In the genomic region with DNA sequence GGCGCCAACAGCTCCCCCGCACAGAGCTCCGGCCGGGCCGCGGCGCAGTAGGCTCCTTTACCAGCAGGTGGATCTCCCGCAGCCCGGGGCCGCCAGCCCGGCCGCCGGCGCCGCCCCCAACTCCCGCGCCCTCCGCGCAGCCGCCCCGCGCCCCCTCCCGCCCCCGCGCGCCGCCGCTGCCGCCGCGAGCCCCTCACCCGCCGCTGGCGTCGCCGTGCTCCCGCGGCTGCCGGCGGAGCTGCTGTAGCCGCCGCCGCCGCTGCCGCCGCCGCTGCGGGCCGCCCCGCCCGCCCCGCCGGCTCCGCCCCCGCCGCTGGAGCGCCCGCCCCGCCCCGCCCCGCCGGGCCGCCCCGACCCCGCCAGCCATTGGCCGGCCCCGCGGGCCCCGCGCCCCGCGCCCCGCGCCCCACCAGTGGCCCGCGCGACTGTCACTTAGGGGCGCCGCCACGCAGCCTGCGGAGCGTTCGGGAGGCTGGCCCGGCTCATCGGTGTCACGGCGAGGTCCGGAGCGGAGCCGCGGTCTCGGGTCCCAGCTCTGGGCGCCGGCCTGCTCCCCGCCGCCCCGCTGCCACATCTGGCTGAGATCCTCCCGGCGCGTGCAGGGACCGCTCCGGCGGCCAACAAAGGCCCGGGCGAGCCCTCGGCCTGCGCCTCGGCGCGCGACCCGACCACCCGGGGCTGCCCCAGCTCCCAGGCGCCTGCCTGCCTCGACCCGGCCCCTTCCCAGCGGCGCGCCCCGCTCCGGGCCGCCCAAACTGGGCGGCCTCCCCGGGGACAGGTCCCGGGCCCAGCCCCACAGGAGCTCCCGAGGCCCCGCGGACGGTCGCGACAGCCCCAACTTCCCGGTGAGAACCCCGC, we compare ENCODE assay signal across 8 cellular contexts. TPM values are rescaled to one million over a fixed set of nuclear protein-coding genes. Genes with fewer than 3 reads are reported as not detected.
DNase-seq lines count a peak whose midpoint lies in the region; ATAC-seq, FAIRE-seq and TF ChIP-seq lines count a peak whose summit lies in the region.

MGAT4A (minus strand) TSS at position 282 of the 858 bp plus-strand sequence. CDS start 4,800 bp downstream, outside the sequence.

- H3K9me3 ChIP-seq in WERI-Rb-1 (ENCODE audit: severe bottlenecking) (no peaks in the 10 kb centered on the region), kidney (ENCODE audit: control insufficient read depth in 1 of 2, low read length in 2 of 2) (no peaks in the 10 kb centered on the region)

- TF ChIP-seq CTCF in GM06990 (IDR thresholded peaks at IDR 0.05; ENCODE audit: insufficient read depth, low read length, poor library complexity, severe bottlenecking) (no peak), WERI-Rb-1 (IDR thresholded peaks at IDR 0.05; ENCODE audit: low read depth, low read length) (0 out of 2 replicates have a peak, but pooled peaks have one; percentile 19), bronchial epithelial cell (IDR thresholded peaks at IDR 0.05; ENCODE audit: insufficient read depth, low read length, severe bottlenecking) (peak; percentile 39), kidney (IDR thresholded peaks at IDR 0.05; ENCODE audit: borderline replicate concordance, extremely low read depth, insufficient read depth) (no peak)

- H3K9ac ChIP-seq in kidney (ENCODE audit: low read length in 2 of 2), result peak within 1 kb of the TSS; percentile 60 to 61

- peak within 1 kb of the TSS; percentile 70 for H3K4me3 ChIP-seq in GM06990 (replicated peaks; ENCODE audit: low read depth, low read length)
- H3K4me3 ChIP-seq in WERI-Rb-1 (ENCODE audit: low read depth, low read length), result peak within 1 kb of the TSS; percentile 69
- H3K4me3 ChIP-seq in bronchial epithelial cell (ENCODE audit: low read depth, low read length), result peak within 1 kb of the TSS; percentile 51
- H3K4me3 ChIP-seq in kidney (ENCODE audit: low read length in 2 of 2), result peak within 1 kb of the TSS; percentile 84 to 86

- ATAC-seq in GM21717 (IDR thresholded peaks at IDR 0.05; ENCODE audit: unreplicated experiment), result peak; percentile 75

- H3K4me1 ChIP-seq in kidney (ENCODE audit: control insufficient read depth in 1 of 2, insufficient read depth in 1 of 2, low read depth in 1 of 2, low read length in 2 of 2), result peaks cover 5 to 8% of the 10 kb centered on the region in 2 donors

- DNase-seq in GM06990 (ENCODE audit: extremely low read depth, insufficient read length), result peak; percentile 77
- peak; percentile 2 for DNase-seq in LHCN-M2 (ENCODE audit: low read depth)
- peak; percentile 55 for DNase-seq in WERI-Rb-1
- DNase-seq in bronchial epithelial cell (ENCODE audit: low read depth), result no peak
- DNase-seq in kidney, result peak; percentile 93
- DNase-seq in stimulated activated CD4-positive, alpha-beta T cell treated with anti-CD3 and anti-CD28 coated beads, Interleukin-15, amount 100 ng/mL, for 24 hours, result peak; percentile 85
- no peak for DNase-seq in NK-92 (lab: John Stamatoyannopoulos, UW; ENCODE audit: unreplicated experiment)

- no peaks in the 10 kb centered on the region for H3K36me3 ChIP-seq in GM06990 (ENCODE audit: control insufficient read depth, insufficient read depth, low read length)
- no peaks in the 10 kb centered on the region for H3K36me3 ChIP-seq in WERI-Rb-1
- no peaks in the 10 kb centered on the region for H3K36me3 ChIP-seq in bronchial epithelial cell (ENCODE audit: control insufficient read depth, insufficient read depth, low read length)
- peaks cover 0 to 2% of the 10 kb centered on the region in 2 donors for H3K36me3 ChIP-seq in kidney (ENCODE audit: control insufficient read depth in 1 of 2, insufficient read depth in 2 of 2, low read length in 2 of 2)

- intact Hi-C loops in kidney (cut with DNase I), result no loop called here

- H3K27me3 ChIP-seq in GM06990 (replicated peaks; ENCODE audit: control insufficient read depth, insufficient read depth, low read length) (no peaks in the 10 kb centered on the region), WERI-Rb-1 (ENCODE audit: insufficient read depth, low read depth, severe bottlenecking) (no peaks in the 10 kb centered on the region), bronchial epithelial cell (ENCODE audit: control insufficient read depth, insufficient read depth, low read length) (peaks cover 1% of the 10 kb centered on the region)

- H3K27ac ChIP-seq in WERI-Rb-1 (peak within 1 kb of the TSS; percentile 46; the same call in 1 of the 2 replicates), kidney (ENCODE audit: low read depth in 2 of 2, low read length in 2 of 2) (peak within 1 kb of the TSS; percentile 66 to 67)

- FAIRE-seq in bronchial epithelial cell (lab: Jason Lieb, UNC), result no peak
- FAIRE-seq in kidney (lab: Jason Lieb, UNC), result no peak

RNA-seq across cellular contexts. Expression of gene MGAT4A, which starts in this region (rescaled TPM):
- total RNA-seq in LHCN-M2 (2014; rRNA removed), result 0.17 TPM in 1 of 2 replicates, not detected in the other
- not detected for polyA plus RNA-seq in LHCN-M2 (2012)
- total RNA-seq in bronchial epithelial cell, result 3.9 and 6.0 TPM in 2 replicates
- 101 TPM for total RNA-seq in kidney
- polyA plus RNA-seq in kidney (ENCODE audit: insufficient read depth, low read depth, low replicate concordance), result 23.5 TPM

Comparison
In these comparisons a context has a peak if more than half of its experiments do, and no peak if none do; other contexts are left out.
1. RNA of gene MGAT4A (total RNA-seq): 101 TPM in kidney (single experiment); 3.9 to 6.0 TPM in bronchial epithelial cell and 0.17 TPM in LHCN-M2; every median in the first group is over 10 times any median in the second.
2. Peak in DNase-seq in LHCN-M2; RNA of the gene not detected or under 1 TPM.
3. DNase-seq: peak in GM06990 (single experiment), WERI-Rb-1 (single experiment), kidney (single experiment) and stimulated activated CD4-positive, alpha-beta T cell treated with anti-CD3 and anti-CD28 coated beads, Interleukin-15, amount 100 ng/mL, for 24 hours (single experiment); none in bronchial epithelial cell (single experiment) and NK-92 (single experiment).
4. CTCF ChIP-seq: peak in WERI-Rb-1 (single experiment) and bronchial epithelial cell (single experiment); none in GM06990 (single experiment) and kidney (single experiment).
5. Peak in every context shown above with its lines, with median percentiles within 50 percentile points of each other: H3K4me3 ChIP-seq.